ENCODE assay signal across 14 cellular contexts in genomic region chr7:120184866-120185265, GRCh38.
"Had no signal": no experiment of that assay in that cellular context is flagged by ENCODE, and none has a peak within 500 bp of the region (broad histone marks: within the 10 kb centered on the region; RNA-seq: fewer than 3 reads in every experiment).

No MANE protein-coding gene starts in this region.

- H3K4me3 ChIP-seq: adrenal gland, heart right ventricle, ovary, transverse colon had no signal

- H3K9me3 ChIP-seq: adrenal gland, heart right ventricle, ovary, transverse colon had no signal

- H3K27me3 ChIP-seq: adrenal gland, heart right ventricle, ovary, transverse colon had no signal

- ATAC-seq: activated CD8-positive, alpha-beta T cell treated with anti-CD3 and anti-CD28 coated beads for 36 hours; activated T-cell treated with anti-CD3 and anti-CD28 coated beads, Interleukin-2, amount 50 U/mL, for 4 hours; naive thymus-derived CD4-positive, alpha-beta T cell; WTC11 had no signal

- DNase-seq: activated CD4-positive, alpha-beta T cell treated with anti-CD3 and anti-CD28 coated beads for 48 hours; activated CD8-positive, alpha-beta T cell treated with anti-CD3 and anti-CD28 coated beads for 36 hours; activated effector memory CD4-positive, alpha-beta T cell treated with Interleukin-2 at 50 U/mL for 16 hours; activated naive CD4-positive, alpha-beta T cell treated with anti-CD3 and anti-CD28 coated beads, Interleukin-2, amount 50 U/mL, for 16 hours; activated T-cell treated with anti-CD3 and anti-CD28 coated beads, Interleukin-2, amount 50 U/mL, for 4 hours; adrenal gland; effector memory CD4-positive, alpha-beta T cell; heart right ventricle; mammary epithelial cell; naive thymus-derived CD4-positive, alpha-beta T cell; ovary; T-helper 2 cell; transverse colon had no signal

- H3K4me1 ChIP-seq: adrenal gland, transverse colon had no signal

- H3K27ac ChIP-seq: adrenal gland, ovary, transverse colon had no signal

- H3K36me3 ChIP-seq: adrenal gland, heart right ventricle, ovary, transverse colon had no signal
